18 cellular contexts compared by ENCODE assay signal in genomic region chr9:127886401-127886972, GRCh38. TPM values are rescaled to one million over a fixed set of nuclear protein-coding genes. Genes with fewer than 3 reads are reported as not detected.
DNase-seq lines count a peak whose midpoint lies in the region; ATAC-seq and TF ChIP-seq lines count a peak whose summit lies in the region.
"Had no signal": no experiment of that assay in that cellular context is flagged by ENCODE, and none has a peak within 500 bp of the region (broad histone marks: within the 10 kb centered on the region; RNA-seq: fewer than 3 reads in every experiment).

No MANE protein-coding gene starts in this region.

- H3K27me3 ChIP-seq in RWPE2 (ENCODE audit: insufficient read depth, poor library complexity, severe bottlenecking) (no peaks in the 10 kb centered on the region), upper lobe of right lung (no peaks in the 10 kb centered on the region), tibial nerve (no peaks in the 10 kb centered on the region)
- H3K27me3 ChIP-seq: sigmoid colon, stomach had no signal

- H3K36me3 Mint-ChIP-seq in natural killer cell treated with Interleukin-12 subunit alpha and Interleukin-12 subunit beta and Interleukin-15 and Interleukin-18, amount 100 ng/mL, for 72 hours = no peaks in the 10 kb centered on the region
- H3K36me3 Mint-ChIP-seq in natural killer cell = no peaks in the 10 kb centered on the region

- TF ChIP-seq POLR2A in erythroblast (IDR thresholded peaks at IDR 0.05; ENCODE audit: low read length) (no peak), tibial nerve (IDR thresholded peaks at IDR 0.05) (no peak)

- H3K4me3 Mint-ChIP-seq in natural killer cell treated with Interleukin-12 subunit alpha and Interleukin-12 subunit beta and Interleukin-15 and Interleukin-18, amount 100 ng/mL, for 72 hours = no peak overlapping the region
- no peak overlapping the region for H3K4me3 Mint-ChIP-seq in natural killer cell

- H3K27ac Mint-ChIP-seq in natural killer cell treated with Interleukin-12 subunit alpha and Interleukin-12 subunit beta and Interleukin-15 and Interleukin-18, amount 100 ng/mL, for 72 hours = no peak overlapping the region
- peak overlapping the region in 1 of 2 donors; percentile 80 for H3K27ac Mint-ChIP-seq in natural killer cell
- H3K27ac Mint-ChIP-seq: activated T-helper 2 cell treated with anti-CD3 and anti-CD28 coated beads, Interferon-gamma antibody, Interleukin-2, Interleukin-4, amounts not matched to agents 10 μg/mL and 5 μg/mL and 100 μg/mL, durations not matched to agents 14 hours and 24 hours and 36 hours had no signal

- no peak for TF ChIP-seq CTCF in natural killer cell (IDR thresholded peaks at IDR 0.05)
- no peak for TF ChIP-seq CTCF in RWPE2 (IDR thresholded peaks at IDR 0.05; ENCODE audit: poor library complexity, severe bottlenecking)
- no peak for TF ChIP-seq CTCF in upper lobe of right lung (IDR thresholded peaks at IDR 0.05)
- no peak for TF ChIP-seq CTCF in tibial nerve (IDR thresholded peaks at IDR 0.05)

- H3K27me3 Mint-ChIP-seq in natural killer cell treated with Interleukin-12 subunit alpha and Interleukin-12 subunit beta and Interleukin-15 and Interleukin-18, amount 100 ng/mL, for 72 hours = no peaks in the 10 kb centered on the region
- H3K27me3 Mint-ChIP-seq in natural killer cell (ENCODE audit: low read depth in 2 of 2) = no peaks in the 10 kb centered on the region

- H3K36me3 ChIP-seq in RWPE2 (ENCODE audit: low read depth) (peaks cover 36% of the 10 kb centered on the region), upper lobe of right lung (peaks cover 68% of the 10 kb centered on the region), tibial nerve (peaks cover 9 to 90% (median 27%) of the 10 kb centered on the region in 3 donors)

- 95 to 97% methylated on average over 15 to 18 of the region's 18 CpGs for WGBS in tibial nerve, 2 donors

- DNase-seq in natural killer cell treated with Interleukin-12 subunit alpha and Interleukin-12 subunit beta and Interleukin-15 and Interleukin-18, amount 100 ng/mL, for 72 hours (ENCODE audit: low spot score) = peak; percentile 35
- DNase-seq in natural killer cell (no peak), RWPE2 (ENCODE audit: low spot score) (peak; percentile 56), erythroblast (lab: John Stamatoyannopoulos, UW) (peak; percentile 45 to 61), upper lobe of right lung (peak; percentile 59), tibial nerve (ENCODE audit: low spot score in 2 of 2) (no peak)
- DNase-seq: activated CD4-positive, alpha-beta T cell treated with anti-CD3 and anti-CD28 coated beads, Interleukin-2, amount 50 U/mL, for 4 hours; DMS79 treated with DMSO at 0.1 percent for 48 hours; lower lobe of right lung; MM.1S; NCI-H2029 treated with DMSO at 0.1 percent for 48 hours; NCI-H774; sigmoid colon; stomach; T1000 had no signal

- H3K27ac ChIP-seq in RWPE2 (ENCODE audit: poor library complexity, severe bottlenecking) (no peak overlapping the region), upper lobe of right lung (no peak overlapping the region), tibial nerve (peak overlapping the region in 2 of 4 donors; percentile 63 to 76)
- H3K27ac ChIP-seq: lower lobe of right lung, sigmoid colon, stomach had no signal

- H3K9me3 ChIP-seq in RWPE2 (ENCODE audit: severe bottlenecking) (no peaks in the 10 kb centered on the region), upper lobe of right lung (no peaks in the 10 kb centered on the region), tibial nerve (no peaks in the 10 kb centered on the region)
- H3K9me3 ChIP-seq: lower lobe of right lung, sigmoid colon, stomach had no signal

- no peak for TF ChIP-seq EP300 in tibial nerve (IDR thresholded peaks at IDR 0.05)

- no peak overlapping the region for H3K4me3 ChIP-seq in RWPE2 (ENCODE audit: severe bottlenecking)
- H3K4me3 ChIP-seq in upper lobe of right lung = no peak overlapping the region
- H3K4me3 ChIP-seq in tibial nerve = no peak overlapping the region
- H3K4me3 ChIP-seq: lower lobe of right lung, sigmoid colon, stomach had no signal

- intact Hi-C loops in natural killer cell (cut with micrococcal nuclease) = no loop called here
- intact Hi-C loops in upper lobe of right lung (cut with DNase I) = no loop called here

- H3K9me3 Mint-ChIP-seq in natural killer cell treated with Interleukin-12 subunit alpha and Interleukin-12 subunit beta and Interleukin-15 and Interleukin-18, amount 100 ng/mL, for 72 hours = no peaks in the 10 kb centered on the region
- H3K9me3 Mint-ChIP-seq in natural killer cell = no peaks in the 10 kb centered on the region
- H3K9me3 Mint-ChIP-seq: activated T-helper 2 cell treated with anti-CD3 and anti-CD28 coated beads, Interferon-gamma antibody, Interleukin-2, Interleukin-4, amounts not matched to agents 10 μg/mL and 5 μg/mL and 100 μg/mL, durations not matched to agents 14 hours and 24 hours and 36 hours had no signal

- no peaks in the 10 kb centered on the region for H3K4me1 ChIP-seq in RWPE2 (ENCODE audit: insufficient read depth, poor library complexity, severe bottlenecking)
- no peaks in the 10 kb centered on the region for H3K4me1 ChIP-seq in upper lobe of right lung
- H3K4me1 ChIP-seq in tibial nerve = peaks cover 0 to 35% (median 14%) of the 10 kb centered on the region in 4 donors

- no peak for ATAC-seq in natural killer cell treated with Interleukin-12 subunit alpha and Interleukin-12 subunit beta and Interleukin-15 and Interleukin-18, amount 100 ng/mL, for 72 hours
- ATAC-seq in natural killer cell (no peak), RWPE2 (ENCODE audit: low read depth) (0 out of 3 replicates have a peak, but pooled peaks have one; percentile 22), upper lobe of right lung (no peak), esophagus mucosa (no peak), GM18873 (IDR thresholded peaks at IDR 0.05; ENCODE audit: low FRiP score, unreplicated experiment) (no peak)
- ATAC-seq: lower lobe of right lung had no signal

- H3K4me1 Mint-ChIP-seq in natural killer cell treated with Interleukin-12 subunit alpha and Interleukin-12 subunit beta and Interleukin-15 and Interleukin-18, amount 100 ng/mL, for 72 hours (ENCODE audit: low read depth in 2 of 2) = peaks cover 13 to 20% of the 10 kb centered on the region in 2 donors
- peaks cover 12 to 35% of the 10 kb centered on the region in 2 donors for H3K4me1 Mint-ChIP-seq in natural killer cell

RNA-seq across cellular contexts. Expression of gene AK1, which starts 9.0 kb away (rescaled TPM):
- total RNA-seq in natural killer cell treated with Interleukin-12 subunit alpha and Interleukin-12 subunit beta and Interleukin-15 and Interleukin-18, amount 100 ng/mL, for 72 hours = 10 to 100 TPM; 11.5 to 13.0 TPM
- total RNA-seq in natural killer cell (10 to 100 TPM; 47.3 to 76.3 (median 54.2) TPM), upper lobe of right lung (158 TPM), esophagus mucosa (39.9 TPM), tibial nerve (10 to 100 TPM; 29.9 to 65.1 (median 38.7) TPM)

RNA-seq across cellular contexts. Expression of gene ST6GALNAC6, which starts 12.9 kb away (rescaled TPM):
- 10 to 100 TPM; 53.4 to 67.2 TPM for total RNA-seq in natural killer cell treated with Interleukin-12 subunit alpha and Interleukin-12 subunit beta and Interleukin-15 and Interleukin-18, amount 100 ng/mL, for 72 hours
- total RNA-seq in natural killer cell (100 to 1,000 TPM; 120 to 148 (median 127) TPM), upper lobe of right lung (94.7 TPM), esophagus mucosa (13.0 TPM), tibial nerve (100 to 1,000 TPM; 108 to 193 (median 172) TPM)

RNA-seq across cellular contexts. Expression of gene ST6GALNAC4, which starts 30.4 kb away (rescaled TPM):
- total RNA-seq in natural killer cell treated with Interleukin-12 subunit alpha and Interleukin-12 subunit beta and Interleukin-15 and Interleukin-18, amount 100 ng/mL, for 72 hours = 10 to 100 TPM; 17.5 to 44.5 TPM
- 10 to 100 TPM; 18.8 to 33.0 (median 20.4) TPM for total RNA-seq in natural killer cell
- total RNA-seq in upper lobe of right lung = 58.8 TPM
- 11.4 TPM for total RNA-seq in esophagus mucosa
- 10 to 100 TPM; 23.9 to 70.5 (median 37.0) TPM for total RNA-seq in tibial nerve

RNA-seq across cellular contexts. Expression of gene ENG, which starts 32.0 kb away (rescaled TPM):
- total RNA-seq in natural killer cell treated with Interleukin-12 subunit alpha and Interleukin-12 subunit beta and Interleukin-15 and Interleukin-18, amount 100 ng/mL, for 72 hours = 10 to 100 TPM; 12.7 to 34.1 TPM
- total RNA-seq in natural killer cell = 10 to 100 TPM in 2 of 3 donors, 1 to 10 TPM in 1; 8.5 to 13.6 (median 12.3) TPM
- total RNA-seq in upper lobe of right lung = 322 TPM
- 14.3 TPM for total RNA-seq in esophagus mucosa
- 100 to 1,000 TPM in 1 of 4 donors, 10 to 100 TPM in 3; 24.9 to 137 (median 85.6) TPM for total RNA-seq in tibial nerve

RNA-seq across cellular contexts. Expression of gene PIP5KL1, which starts 44.1 kb away (rescaled TPM):
- 1 to 10 TPM; 2.7 to 3.7 TPM for total RNA-seq in natural killer cell treated with Interleukin-12 subunit alpha and Interleukin-12 subunit beta and Interleukin-15 and Interleukin-18, amount 100 ng/mL, for 72 hours
- total RNA-seq in natural killer cell (1 to 10 TPM in 1 of 3 donors, under 1 TPM in 2; 0.52 to 1.4 (median 0.97) TPM), upper lobe of right lung (3.5 TPM), esophagus mucosa (4.3 TPM), tibial nerve (under 1 TPM in 1 of 4 donors, not detected in 3; 0.59 TPM)

Comparison
In these comparisons a context has a peak if more than half of its experiments do, and no peak if none do; other contexts are left out.
1. DNase-seq: peak in natural killer cell treated with Interleukin-12 subunit alpha and Interleukin-12 subunit beta and Interleukin-15 and Interleukin-18, amount 100 ng/mL, for 72 hours (single experiment), RWPE2 (single experiment), erythroblast (2 of 2) and upper lobe of right lung (single experiment); none in natural killer cell (single experiment) and tibial nerve (0 of 2).